In genomic region chr9:134290603-134291451, GRCh38 we compare ENCODE assay signal across 19 cellular contexts. TPM values are rescaled to one million over a fixed set of nuclear protein-coding genes. Genes with fewer than 3 reads are reported as not detected.
A peak's percentile ranks its signal among the peaks of the same experiment; 100 is the strongest.
DNase-seq lines count a peak whose midpoint lies in the region; ATAC-seq, FAIRE-seq and TF ChIP-seq lines count a peak whose summit lies in the region.
"Had no signal": no experiment of that assay in that cellular context is flagged by ENCODE, and none has a peak within 500 bp of the region (broad histone marks: within the 10 kb centered on the region; RNA-seq: fewer than 3 reads in every experiment).

No MANE protein-coding gene starts in this region.

- DNase-seq in bronchial epithelial cell (ENCODE audit: low read depth) (no peak), left ventricle myocardium superior (peak; percentile 17), mesendoderm (no peak), aorta (peak; percentile 24 to 61), RWPE1 (ENCODE audit: low spot score) (no peak), SJCRH30 (no peak)
- no peak for DNase-seq in central memory CD4-positive, alpha-beta T cell
- DNase-seq: AML-193; CD4-positive, CD25-positive, alpha-beta regulatory T cell; COR-L47; DMS 273 treated with DMSO at 0.1 percent for 48 hours; Karpas-422; NCI-H1436; NCI-H1930; NCI-H69; Peyer's patch; SK-N-SH had no signal

- no peak overlapping the region for H4K5ac ChIP-seq in mesendoderm (ENCODE audit: low read length)

- H3K4me2 ChIP-seq in mesendoderm (ENCODE audit: low read length) = no peak overlapping the region
- H3K4me2 ChIP-seq: SK-N-SH had no signal

- peaks cover 4% of the 10 kb centered on the region for H3K27me3 ChIP-seq in bronchial epithelial cell (ENCODE audit: control insufficient read depth, insufficient read depth, low read length)
- no peaks in the 10 kb centered on the region for H3K27me3 ChIP-seq in mesendoderm (ENCODE audit: insufficient read depth, low read length, poor library complexity)
- H3K27me3 ChIP-seq in aorta (ENCODE audit: control insufficient read depth in 1 of 2, insufficient read depth in 2 of 2, low read length in 1 of 2) = no peaks in the 10 kb centered on the region
- H3K27me3 ChIP-seq in SJCRH30 = peaks cover 49% of the 10 kb centered on the region
- H3K27me3 ChIP-seq: Peyer's patch had no signal

- CTCF ChIA-PET in RWPE1 (lab: Yijun Ruan, JAX) = no interaction called here

- H3K4me1 ChIP-seq in mesendoderm (ENCODE audit: control insufficient read depth, low read depth, low read length) = peaks cover 4% of the 10 kb centered on the region
- no peaks in the 10 kb centered on the region for H3K4me1 ChIP-seq in aorta (ENCODE audit: control insufficient read depth in 1 of 2, insufficient read depth in 2 of 2, low read length in 2 of 2)
- H3K4me1 ChIP-seq in SJCRH30 = no peaks in the 10 kb centered on the region

- H3K18ac ChIP-seq in mesendoderm (ENCODE audit: low read length) = no peak overlapping the region

- no peak overlapping the region for H4K8ac ChIP-seq in mesendoderm (ENCODE audit: low read depth, low read length)

- H3K27ac ChIP-seq in mesendoderm (ENCODE audit: low read depth, low read length) (no peak overlapping the region), aorta (ENCODE audit: low read depth in 1 of 2, low read length in 2 of 2) (no peak overlapping the region), RWPE1 (no peak overlapping the region), SJCRH30 (no peak overlapping the region)
- H3K27ac ChIP-seq: HL-60, Peyer's patch had no signal

- no peak overlapping the region for H2BK5ac ChIP-seq in mesendoderm (ENCODE audit: low read length)

- FAIRE-seq in bronchial epithelial cell (lab: Jason Lieb, UNC) = peak; percentile 50
- FAIRE-seq: G401.6 had no signal

- ATAC-seq in left ventricle myocardium superior = no peak
- no peak for ATAC-seq in aorta (ENCODE audit: low FRiP score)

- H3K9me3 ChIP-seq in aorta (ENCODE audit: control insufficient read depth, low read length) (no peaks in the 10 kb centered on the region), SJCRH30 (replicated peaks) (no peaks in the 10 kb centered on the region)
- H3K9me3 ChIP-seq: Peyer's patch, SK-N-SH had no signal

- no peak for TF ChIP-seq CTCF in bronchial epithelial cell (IDR thresholded peaks at IDR 0.05; ENCODE audit: insufficient read depth, low read length, severe bottlenecking)
- TF ChIP-seq CTCF in RWPE1 (conservative IDR thresholded peaks at IDR 0.05; ENCODE audit: low read depth) = no peak

- no peaks in the 10 kb centered on the region for H3K79me2 ChIP-seq in mesendoderm (ENCODE audit: control insufficient read depth, insufficient read depth, low read length)

- peak overlapping the region; percentile 24 for H3K23ac ChIP-seq in mesendoderm (ENCODE audit: low read length)

- WGBS in mesendoderm (ENCODE audit: extremely low coverage, insufficient coverage, low lambda C conversion rate) = no CpG with 5 or more reads among the region's 12 CpGs
- 98 to 100% methylated on average over 12 of the region's 12 CpGs for WGBS in aorta, 2 donors

- H3K4me3 ChIP-seq in bronchial epithelial cell (ENCODE audit: low read depth, low read length) (no peak overlapping the region), mesendoderm (ENCODE audit: low read length) (no peak overlapping the region), aorta (ENCODE audit: low read length in 2 of 2) (no peak overlapping the region), SJCRH30 (no peak overlapping the region)
- H3K4me3 ChIP-seq: Peyer's patch had no signal

- H3K9ac ChIP-seq in mesendoderm (ENCODE audit: low read length) = no peak overlapping the region
- H3K9ac ChIP-seq: SK-N-SH had no signal

- no peak overlapping the region for H2AK5ac ChIP-seq in mesendoderm (ENCODE audit: low read length)

- no peak overlapping the region for H2BK15ac ChIP-seq in mesendoderm (replicated peaks; ENCODE audit: low read depth)

- POLR2A ChIA-PET in RWPE1 (lab: Yijun Ruan, JAX; ENCODE audit: low non-redundant PET) = no interaction called here

- no peak overlapping the region for H2BK120ac ChIP-seq in mesendoderm (ENCODE audit: low read depth, low read length)

- no peaks in the 10 kb centered on the region for H3K36me3 ChIP-seq in bronchial epithelial cell (ENCODE audit: control insufficient read depth, insufficient read depth, low read length)
- H3K36me3 ChIP-seq in mesendoderm (ENCODE audit: control insufficient read depth, insufficient read depth, low read length) = no peaks in the 10 kb centered on the region
- H3K36me3 ChIP-seq in aorta (ENCODE audit: control insufficient read depth in 1 of 2, insufficient read depth in 2 of 2, low read length in 1 of 2) = no peaks in the 10 kb centered on the region
- H3K36me3 ChIP-seq in SJCRH30 = no peaks in the 10 kb centered on the region
- H3K36me3 ChIP-seq: Peyer's patch had no signal

- intact Hi-C loops in left ventricle myocardium superior (cut with micrococcal nuclease) = no loop called here
- intact Hi-C loops in aorta (cut with DNase I) = no loop called here

- H3K56ac ChIP-seq in mesendoderm (ENCODE audit: low read length) = no peak overlapping the region

- H3K4ac ChIP-seq in mesendoderm (ENCODE audit: low read depth, low read length) = no peak overlapping the region

- H3K79me1 ChIP-seq in mesendoderm (ENCODE audit: low read length) = no peaks in the 10 kb centered on the region

RNA-seq across cellular contexts. Expression of gene RXRA, which starts 35.4 kb away (rescaled TPM):
- total RNA-seq in bronchial epithelial cell (16.8 and 21.3 TPM in 2 replicates), left ventricle myocardium superior (90.8 TPM), aorta (10 to 100 TPM; 47.5 to 67.8 TPM)
- 16.4 TPM for polyA plus RNA-seq in mesendoderm (2013, experiment 1 of 2)
- polyA plus RNA-seq in mesendoderm (2013, experiment 2 of 2) = 16.9 TPM
- polyA plus RNA-seq in aorta = 10 to 100 TPM; 17.7 to 18.0 TPM
- total RNA-seq in SJCRH30 (2014; rRNA removed; shearing (Covaris generic)) = 37.0 and 39.1 TPM in 2 replicates

Comparison
In these comparisons a context has a peak if more than half of its experiments do, and no peak if none do; other contexts are left out.
1. DNase-seq: peak in left ventricle myocardium superior (single experiment) and aorta (2 of 2); none in bronchial epithelial cell (single experiment), mesendoderm (single experiment), RWPE1 (single experiment), central memory CD4-positive, alpha-beta T cell (single experiment) and SJCRH30 (0 of 2).